ENCODE assay signal across 8 cellular contexts in genomic region chr17:32875230-32875903, GRCh38. TPM values are rescaled to one million over a fixed set of nuclear protein-coding genes. Genes with fewer than 3 reads are reported as not detected.
DNase-seq lines count a peak whose midpoint lies in the region; ATAC-seq, FAIRE-seq and TF ChIP-seq lines count a peak whose summit lies in the region.

No MANE protein-coding gene starts in this region.

- no peaks in the 10 kb centered on the region for H3K36me3 Mint-ChIP-seq in astrocyte (ENCODE audit: low read depth, unreplicated experiment)
- H3K36me3 Mint-ChIP-seq in mesothelial cell of epicardium, result no peaks in the 10 kb centered on the region

- H3K27me3 Mint-ChIP-seq in astrocyte (ENCODE audit: low read depth, unreplicated experiment) (peaks cover 2% of the 10 kb centered on the region), mesothelial cell of epicardium (ENCODE audit: low read depth) (no peaks in the 10 kb centered on the region)

- H3K36me3 ChIP-seq in heart right ventricle (no peaks in the 10 kb centered on the region), astrocyte (ENCODE audit: insufficient read depth, low read length) (no peaks in the 10 kb centered on the region), uterus (no peaks in the 10 kb centered on the region)

- H4K20me1 ChIP-seq in astrocyte (ENCODE audit: insufficient read depth, low read length), result no peaks in the 10 kb centered on the region

- H3K27ac Mint-ChIP-seq in astrocyte (ENCODE audit: unreplicated experiment) (no peak overlapping the region), mesothelial cell of epicardium (peak overlapping the region; percentile 99)

- FAIRE-seq in astrocyte (lab: Jason Lieb, UNC), result no peak

- DNase-seq in heart right ventricle, result no peak
- DNase-seq in Right ventricle myocardium inferior (ENCODE audit: missing footprints), result no peak
- no peak for DNase-seq in astrocyte (ENCODE audit: low read depth)
- DNase-seq in mesothelial cell of epicardium (ENCODE audit: low spot score in 2 of 2, unreplicated experiment in 2 of 2), result no peak
- no peak for DNase-seq in uterus
- DNase-seq in NCI-H526 (lab: John Stamatoyannopoulos, UW), result no peak

- H3K4me1 ChIP-seq in heart right ventricle (peaks cover 0 to 48% (median 26%) of the 10 kb centered on the region in 9 donors), astrocyte (ENCODE audit: insufficient read depth, low read length) (peaks cover 14% of the 10 kb centered on the region), uterus (peaks cover 0 to 3% of the 10 kb centered on the region in 2 donors)

- intact Hi-C loops in heart right ventricle (cut with DNase I) (loop anchor here in 6 of 10 donors (5.0 kb wide), 4 partner anchors 48 to 388 kb away; partner anchors contain the start of gene CDK5R1 (in 1 of the 6)), Right ventricle myocardium inferior (cut with DNase I) (no loop called here), uterus (cut with DNase I; ENCODE audit: low total_unique reads) (no loop called here)

- H2AFZ ChIP-seq in astrocyte (ENCODE audit: low read depth, low read length), result no peak overlapping the region

- H3K79me2 ChIP-seq in astrocyte (ENCODE audit: insufficient read depth, low read length), result no peaks in the 10 kb centered on the region

- H3K4me1 Mint-ChIP-seq in astrocyte (ENCODE audit: low read depth, unreplicated experiment) (peaks cover 8% of the 10 kb centered on the region), mesothelial cell of epicardium (peaks cover 23% of the 10 kb centered on the region)

- H3K27me3 ChIP-seq in heart right ventricle (peaks cover 0 to 13% (median 0%) of the 10 kb centered on the region in 7 donors), astrocyte (ENCODE audit: insufficient read depth, low read length) (peaks cover 10% of the 10 kb centered on the region), uterus (no peaks in the 10 kb centered on the region)

- H3K9me3 Mint-ChIP-seq in astrocyte (ENCODE audit: unreplicated experiment) (no peaks in the 10 kb centered on the region), mesothelial cell of epicardium (no peaks in the 10 kb centered on the region)

- peak overlapping the region; percentile 86 for H3K4me3 Mint-ChIP-seq in astrocyte (ENCODE audit: unreplicated experiment)
- peak overlapping the region; percentile 96 for H3K4me3 Mint-ChIP-seq in mesothelial cell of epicardium

- 84 to 90% methylated on average over 2 of the region's 2 CpGs for WGBS in heart right ventricle, 2 donors

- H3K4me3 ChIP-seq in heart right ventricle, result peak overlapping the region in 8 of 10 donors; percentile 74 to 92 (median 85)
- H3K4me3 ChIP-seq in astrocyte (ENCODE audit: insufficient read depth, low read depth, low read length), result peak overlapping the region; percentile 72
- peak overlapping the region in 1 of 2 donors; percentile 87 for H3K4me3 ChIP-seq in uterus

- ATAC-seq in heart right ventricle, result no peak
- ATAC-seq in Right ventricle myocardium inferior, result no peak
- ATAC-seq in GM21528 (IDR thresholded peaks at IDR 0.05; ENCODE audit: low FRiP score, unreplicated experiment), result no peak
- ATAC-seq in GM21619 (IDR thresholded peaks at IDR 0.05; ENCODE audit: unreplicated experiment), result no peak

- TF ChIP-seq CTCF in heart right ventricle (IDR thresholded peaks at IDR 0.05), result no peak
- no peak for TF ChIP-seq CTCF in astrocyte (IDR thresholded peaks at IDR 0.05; ENCODE audit: insufficient read depth, low read depth, low read length)
- no peak for TF ChIP-seq CTCF in mesothelial cell of epicardium (IDR thresholded peaks at IDR 0.05; ENCODE audit: unreplicated experiment)
- no peak for TF ChIP-seq CTCF in uterus (IDR thresholded peaks at IDR 0.05)

- no peak for TF ChIP-seq POLR2A in uterus (IDR thresholded peaks at IDR 0.05)

- no peak overlapping the region for H3K9ac ChIP-seq in astrocyte (ENCODE audit: low read length)

- no peaks in the 10 kb centered on the region for H3K9me3 ChIP-seq in heart right ventricle
- no peaks in the 10 kb centered on the region for H3K9me3 ChIP-seq in astrocyte (ENCODE audit: insufficient read depth, low read depth, low read length)
- no peaks in the 10 kb centered on the region for H3K9me3 ChIP-seq in uterus

- H3K4me2 ChIP-seq in astrocyte (ENCODE audit: low read length), result peak overlapping the region; percentile 98

- peak overlapping the region in 8 of 10 donors; percentile 74 to 91 (median 84) for H3K27ac ChIP-seq in heart right ventricle
- H3K27ac ChIP-seq in astrocyte (ENCODE audit: low read depth, low read length), result no peak overlapping the region
- peak overlapping the region; percentile 90 to 94 for H3K27ac ChIP-seq in uterus

RNA-seq across cellular contexts. Expression of gene MYO1D, which starts 1.6 kb away (rescaled TPM):
- total RNA-seq in heart right ventricle (10 to 100 TPM in 1 of 10 donors, 1 to 10 TPM in 9; 5.8 to 16.4 (median 7.5) TPM), Right ventricle myocardium inferior (4.7 TPM), astrocyte (18.0 and 23.5 TPM in 2 replicates), mesothelial cell of epicardium (41.9 to 51.6 TPM (median 48.6 TPM) in 3 replicates), uterus (10 to 100 TPM; 20.4 to 55.2 (median 30.6) TPM)
- 1 to 10 TPM; 1.9 to 5.0 TPM for polyA plus RNA-seq in heart right ventricle

RNA-seq across cellular contexts. Expression of gene TMEM98, which starts 52.6 kb away (rescaled TPM):
- total RNA-seq in heart right ventricle, result 10 to 100 TPM in 5 of 10 donors, 1 to 10 TPM in 5; 6.7 to 14.0 (median 9.9) TPM
- 10 to 100 TPM in 1 of 2 donors, 1 to 10 TPM in 1; 5.2 to 19.5 TPM for polyA plus RNA-seq in heart right ventricle
- 12.7 TPM for total RNA-seq in Right ventricle myocardium inferior
- total RNA-seq in astrocyte, result 59.6 and 62.6 TPM in 2 replicates
- 205 to 216 TPM (median 206 TPM) in 3 replicates for total RNA-seq in mesothelial cell of epicardium
- total RNA-seq in uterus, result 100 to 1,000 TPM in 2 of 4 donors, 10 to 100 TPM in 2; 87.8 to 176 (median 130) TPM

Comparison
In these comparisons a context has a peak if more than half of its experiments do, and no peak if none do; other contexts are left out.
1. intact Hi-C loops: an anchor here in heart right ventricle (5.0 kb wide); none called in Right ventricle myocardium inferior and uterus.